In genomic region chr17:28745052-28745776, GRCh38 we compare ENCODE assay signal across 1 cellular context.
TF ChIP-seq lines count a peak whose summit lies in the region.

No MANE protein-coding gene starts in this region.

TF ChIP-seq in liver, 16 proteins besides CTCF, POLR2A, EP300 and RAD21 (continued from another document):
- TF ChIP-seq ZBTB33 (IDR thresholded peaks at IDR 0.05) (no peak), TAF1 (conservative IDR thresholded peaks at IDR 0.05) (no peak), HNF4G (IDR thresholded peaks at IDR 0.05) (no peak), SP1 (IDR thresholded peaks at IDR 0.05) (no peak), RXRA (IDR thresholded peaks at IDR 0.05) (no peak), HNF4A (conservative IDR thresholded peaks at IDR 0.05) (no peak), JUND (IDR thresholded peaks at IDR 0.05) (no peak)
